ENCODE assay signal across 18 cellular contexts in the genomic region with DNA sequence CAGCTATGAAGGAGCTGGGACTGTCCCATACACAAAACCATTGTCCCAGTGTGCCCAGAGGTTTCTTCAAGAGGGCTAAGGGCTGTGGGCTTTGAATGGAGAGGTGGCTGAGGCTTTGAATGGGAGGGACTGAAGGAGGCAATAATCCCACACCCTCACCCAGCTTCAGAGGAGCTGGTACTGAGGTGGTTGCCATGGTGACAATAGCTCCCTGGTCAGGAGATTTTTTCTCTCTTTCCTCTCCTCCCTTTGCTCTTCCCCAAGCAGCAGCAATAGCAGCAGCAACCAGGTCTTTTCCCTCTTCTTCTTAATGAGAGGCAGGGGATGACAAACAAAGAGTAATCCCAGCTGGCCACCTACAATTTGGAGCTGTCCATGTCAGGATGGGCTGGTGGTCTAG. TPM values are rescaled to one million over a fixed set of nuclear protein-coding genes. Genes with fewer than 3 reads are reported as not detected.
A peak's percentile ranks its signal among the peaks of the same experiment; 100 is the strongest.
DNase-seq lines count a peak whose midpoint lies in the region; ATAC-seq and TF ChIP-seq lines count a peak whose summit lies in the region.
"Had no signal": no experiment of that assay in that cellular context is flagged by ENCODE, and none has a peak within 500 bp of the region (broad histone marks: within the 10 kb centered on the region; RNA-seq: fewer than 3 reads in every experiment).

No MANE protein-coding gene starts in this region.

- peaks cover 0 to 5% (median 0%) of the 10 kb centered on the region in 7 donors for H3K9me3 Mint-ChIP-seq in CD4-positive, CD25-positive, alpha-beta regulatory T cell
- H3K9me3 Mint-ChIP-seq: central memory CD8-positive, alpha-beta T cell had no signal

- intact Hi-C loops in dorsolateral prefrontal cortex (cut with DNase I) (no loop called here), left cardiac atrium (cut with DNase I) (no loop called here)

- TF ChIP-seq CTCF in dorsolateral prefrontal cortex (IDR thresholded peaks at IDR 0.05 in 54 of 56, conservative IDR thresholded peaks at IDR 0.05 in 2 of 56; ENCODE audit: low read depth in 1 of 56, partially characterized antibody in 56 of 56) = no peak
- no peak for TF ChIP-seq CTCF in right atrium auricular region (IDR thresholded peaks at IDR 0.05)

- H3K36me3 Mint-ChIP-seq in CD4-positive, CD25-positive, alpha-beta regulatory T cell = peaks cover 8% of the 10 kb centered on the region

- no peaks in the 10 kb centered on the region for H3K9me3 ChIP-seq in CD4-positive, CD25-positive, alpha-beta regulatory T cell (ENCODE audit: control insufficient read depth in 2 of 2, low read length in 2 of 2)
- no peaks in the 10 kb centered on the region for H3K9me3 ChIP-seq in right atrium auricular region
- H3K9me3 ChIP-seq: ovary had no signal

- peak overlapping the region; percentile 86 to 96 (median 90) for H3K4me3 Mint-ChIP-seq in CD4-positive, CD25-positive, alpha-beta regulatory T cell

- H3K4me1 ChIP-seq in CD4-positive, CD25-positive, alpha-beta regulatory T cell (ENCODE audit: control insufficient read depth, insufficient read depth, low read length, poor library complexity, severe bottlenecking) = peaks cover 39% of the 10 kb centered on the region
- H3K4me1 ChIP-seq in right atrium auricular region = peaks cover 0 to 20% of the 10 kb centered on the region in 2 donors

- no peak overlapping the region for H3K27ac ChIP-seq in CD4-positive, CD25-positive, alpha-beta regulatory T cell (ENCODE audit: insufficient read depth, low read length, poor library complexity, severe bottlenecking)
- peak overlapping the region in 50 of 59 donors; percentile 6 to 95 (median 74) for H3K27ac ChIP-seq in dorsolateral prefrontal cortex
- H3K27ac ChIP-seq in right atrium auricular region = no peak overlapping the region
- H3K27ac ChIP-seq: hepatocyte, HL-60, ovary had no signal

- peak; percentile 47 for DNase-seq in Ammon's horn (ENCODE audit: low spot score)
- no peak for DNase-seq in CD4-positive, CD25-positive, alpha-beta regulatory T cell
- peak; percentile 84 for DNase-seq in NCI-H2227 (lab: John Stamatoyannopoulos, UW; ENCODE audit: unreplicated experiment)
- DNase-seq in dorsolateral prefrontal cortex = peak in 3 of 10 donors; percentile 42 to 56 (median 47)
- DNase-seq in right atrium auricular region (ENCODE audit: low spot score) = no peak
- no peak for DNase-seq in NCI-H446 (lab: John Stamatoyannopoulos, UW)
- no peak for DNase-seq in left cardiac atrium
- DNase-seq: activated CD4-positive, alpha-beta T cell treated with anti-CD3 and anti-CD28 coated beads, Interleukin-2, amount 50 U/mL, for 4 hours; kidney glomerular epithelial cell; stimulated activated CD4-positive, alpha-beta T cell treated with anti-CD3 and anti-CD28 coated beads, Interleukin-4, amount 100 ng/mL, for 4 hours had no signal

- H3K36me3 ChIP-seq in CD4-positive, CD25-positive, alpha-beta regulatory T cell (ENCODE audit: control insufficient read depth, insufficient read depth, low read length) = no peaks in the 10 kb centered on the region
- no peaks in the 10 kb centered on the region for H3K36me3 ChIP-seq in right atrium auricular region
- H3K36me3 ChIP-seq: ovary had no signal

- peaks cover 17% of the 10 kb centered on the region for H3K27me3 Mint-ChIP-seq in CD4-positive, CD25-positive, alpha-beta regulatory T cell

- H3K27ac Mint-ChIP-seq in CD4-positive, CD25-positive, alpha-beta regulatory T cell = peak overlapping the region in 1 of 3 donors; percentile 90

- H3K4me1 Mint-ChIP-seq in CD4-positive, CD25-positive, alpha-beta regulatory T cell = peaks cover 5 to 62% (median 34%) of the 10 kb centered on the region in 4 donors

- no peaks in the 10 kb centered on the region for H3K27me3 ChIP-seq in CD4-positive, CD25-positive, alpha-beta regulatory T cell (ENCODE audit: control insufficient read depth, insufficient read depth, low read length)
- peaks cover 0 to 5% (median 0%) of the 10 kb centered on the region in 45 donors for H3K27me3 ChIP-seq in dorsolateral prefrontal cortex
- peaks cover 0 to 11% of the 10 kb centered on the region in 2 donors for H3K27me3 ChIP-seq in right atrium auricular region
- H3K27me3 ChIP-seq: ovary had no signal

- ATAC-seq in CD4-positive, CD25-positive, alpha-beta regulatory T cell (ENCODE audit: low read depth in 2 of 2) = no peak
- ATAC-seq in left cardiac atrium = no peak
- ATAC-seq: Panc1 had no signal

- H3K4me3 ChIP-seq in CD4-positive, CD25-positive, alpha-beta regulatory T cell (ENCODE audit: low read depth, low read length) = peak overlapping the region; percentile 32
- H3K4me3 ChIP-seq in dorsolateral prefrontal cortex (peak overlapping the region in 54 of 59 donors; percentile 1 to 81 (median 66)), right atrium auricular region (no peak overlapping the region)
- H3K4me3 ChIP-seq: hepatocyte, ovary had no signal

RNA-seq across cellular contexts. Expression of a gene that starts 1.6 kb away (rescaled TPM):
- 13.8 TPM for total RNA-seq in CD4-positive, CD25-positive, alpha-beta regulatory T cell
- 10 to 100 TPM in 3 of 4 donors, 1 to 10 TPM in 1; 9.5 to 19.7 (median 12.5) TPM for polyA plus RNA-seq in CD4-positive, CD25-positive, alpha-beta regulatory T cell
- 100 to 1,000 TPM in 102 of 120 experiments, 10 to 100 TPM in 18; 40.8 to 217 (median 131) TPM for total RNA-seq in dorsolateral prefrontal cortex
- 1 to 10 TPM; 1.3 to 2.8 TPM for total RNA-seq in right atrium auricular region
- total RNA-seq in left cardiac atrium = 1 to 10 TPM in 1 of 2 donors, under 1 TPM in 1; 0.58 to 2.6 TPM

RNA-seq across cellular contexts. Expression of a gene that starts 17.7 kb away (rescaled TPM):
- 0.47 TPM for total RNA-seq in CD4-positive, CD25-positive, alpha-beta regulatory T cell
- polyA plus RNA-seq in CD4-positive, CD25-positive, alpha-beta regulatory T cell = under 1 TPM in 1 of 4 donors, not detected in 3; 0.37 TPM
- total RNA-seq in dorsolateral prefrontal cortex (10 to 100 TPM in 118 of 120 experiments, 1 to 10 TPM in 2; 6.5 to 30.5 (median 16.7) TPM), right atrium auricular region (10 to 100 TPM in 1 of 2 donors, 1 to 10 TPM in 1; 4.6 to 24.6 TPM), left cardiac atrium (10 to 100 TPM; 10.6 to 22.8 TPM)
- total RNA-seq: NCI-H460 had no signal
- polyA plus RNA-seq: thymus had no signal

RNA-seq across cellular contexts. Expression of a gene that starts 49.0 kb away (rescaled TPM):
- 36.8 TPM for total RNA-seq in CD4-positive, CD25-positive, alpha-beta regulatory T cell
- polyA plus RNA-seq in CD4-positive, CD25-positive, alpha-beta regulatory T cell = 100 to 1,000 TPM in 1 of 4 donors, 10 to 100 TPM in 3; 90.5 to 118 (median 94.1) TPM
- total RNA-seq in dorsolateral prefrontal cortex (10 to 100 TPM; 25.6 to 57.3 (median 44.4) TPM), right atrium auricular region (10 to 100 TPM; 22.6 to 23.4 TPM), left cardiac atrium (10 to 100 TPM; 26.4 to 30.8 TPM)

RNA-seq across cellular contexts. Expression of a gene that starts 50.2 kb away (rescaled TPM):
- 0.25 TPM for total RNA-seq in CD4-positive, CD25-positive, alpha-beta regulatory T cell
- polyA plus RNA-seq in CD4-positive, CD25-positive, alpha-beta regulatory T cell = not detected
- total RNA-seq in dorsolateral prefrontal cortex (10 to 100 TPM in 6 of 120 experiments, 1 to 10 TPM in 114; 1.6 to 14.9 (median 4.3) TPM), right atrium auricular region (10 to 100 TPM; 28.1 to 35.4 TPM), left cardiac atrium (10 to 100 TPM; 19.1 to 40.0 TPM)
- total RNA-seq: mononuclear cell had no signal

Comparison
In these comparisons a context has a peak if more than half of its experiments do, and no peak if none do; other contexts are left out.
1. DNase-seq: peak in Ammon's horn (single experiment) and NCI-H2227 (single experiment); none in CD4-positive, CD25-positive, alpha-beta regulatory T cell (0 of 3), right atrium auricular region (single experiment), NCI-H446 (0 of 2) and left cardiac atrium (single experiment).
2. H3K27ac ChIP-seq: peak in dorsolateral prefrontal cortex (50 of 59); none in CD4-positive, CD25-positive, alpha-beta regulatory T cell (single experiment) and right atrium auricular region (0 of 2).
3. H3K4me3 ChIP-seq: peak in CD4-positive, CD25-positive, alpha-beta regulatory T cell (single experiment) and dorsolateral prefrontal cortex (54 of 59); none in right atrium auricular region (0 of 2).